Comparison of ENCODE assay signal across 1 cellular context in the genomic region with DNA sequence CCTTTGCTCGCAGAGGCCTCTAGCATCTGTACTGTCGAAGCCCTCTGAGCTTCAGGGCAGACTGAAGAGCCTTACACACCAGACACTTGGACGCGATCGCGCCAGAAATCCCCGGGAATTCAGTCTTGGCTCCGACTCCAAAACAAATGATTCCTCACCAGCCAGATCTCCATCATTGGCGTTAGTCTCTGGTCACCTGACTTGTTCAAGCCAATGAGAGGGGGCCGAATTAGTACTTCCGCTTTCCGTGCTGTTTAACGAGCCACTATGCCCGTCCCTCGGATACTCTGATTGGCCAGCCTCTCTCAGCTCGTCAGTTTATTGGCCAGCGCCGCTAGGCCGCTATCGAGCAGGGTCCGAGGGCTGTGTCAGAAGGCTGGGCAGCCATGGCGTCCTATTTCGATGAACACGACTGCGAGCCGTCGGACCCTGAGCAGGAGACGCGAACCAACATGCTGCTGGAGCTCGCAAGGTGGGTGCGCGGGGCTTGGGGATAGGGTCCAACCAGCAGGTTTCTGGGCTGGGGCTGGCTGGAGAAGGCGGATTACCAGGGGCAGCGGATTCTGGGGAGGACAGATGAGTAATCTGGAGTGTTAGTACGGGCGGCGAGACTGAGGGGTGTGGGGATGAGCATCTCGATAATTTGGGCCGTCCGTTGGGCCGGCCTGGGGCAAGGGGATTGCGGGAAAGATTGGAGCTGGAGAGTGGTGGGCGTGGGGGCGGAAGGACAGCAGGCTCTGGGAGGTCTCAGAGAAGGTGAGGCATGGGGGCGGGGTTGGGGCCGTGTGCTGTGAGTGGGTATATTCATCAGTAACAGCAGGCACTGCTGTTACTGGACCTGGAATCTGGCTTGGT.
A peak's percentile ranks its signal among the peaks of the same experiment; 100 is the strongest.
TF ChIP-seq lines count a peak whose summit lies in the region.

A gene with protein sequence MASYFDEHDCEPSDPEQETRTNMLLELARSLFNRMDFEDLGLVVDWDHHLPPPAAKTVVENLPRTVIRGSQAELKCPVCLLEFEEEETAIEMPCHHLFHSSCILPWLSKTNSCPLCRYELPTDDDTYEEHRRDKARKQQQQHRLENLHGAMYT (plus strand): TSS at position 368 of the 855 bp plus-strand sequence. CDS start 19 bp downstream, at position 387.

TF ChIP-seq in K562, 482 proteins besides CTCF, POLR2A, EP300 and RAD21 (continued from another document and continues in another):
- peak; percentile 31; the same call in 1 of the 2 replicates for TF ChIP-seq ZBTB40 (IDR thresholded peaks at IDR 0.05)
- no peak for TF ChIP-seq ZBTB40 (CRISPR knock-in tag; IDR thresholded peaks at IDR 0.05)
- TF ChIP-seq, protein P1, sequence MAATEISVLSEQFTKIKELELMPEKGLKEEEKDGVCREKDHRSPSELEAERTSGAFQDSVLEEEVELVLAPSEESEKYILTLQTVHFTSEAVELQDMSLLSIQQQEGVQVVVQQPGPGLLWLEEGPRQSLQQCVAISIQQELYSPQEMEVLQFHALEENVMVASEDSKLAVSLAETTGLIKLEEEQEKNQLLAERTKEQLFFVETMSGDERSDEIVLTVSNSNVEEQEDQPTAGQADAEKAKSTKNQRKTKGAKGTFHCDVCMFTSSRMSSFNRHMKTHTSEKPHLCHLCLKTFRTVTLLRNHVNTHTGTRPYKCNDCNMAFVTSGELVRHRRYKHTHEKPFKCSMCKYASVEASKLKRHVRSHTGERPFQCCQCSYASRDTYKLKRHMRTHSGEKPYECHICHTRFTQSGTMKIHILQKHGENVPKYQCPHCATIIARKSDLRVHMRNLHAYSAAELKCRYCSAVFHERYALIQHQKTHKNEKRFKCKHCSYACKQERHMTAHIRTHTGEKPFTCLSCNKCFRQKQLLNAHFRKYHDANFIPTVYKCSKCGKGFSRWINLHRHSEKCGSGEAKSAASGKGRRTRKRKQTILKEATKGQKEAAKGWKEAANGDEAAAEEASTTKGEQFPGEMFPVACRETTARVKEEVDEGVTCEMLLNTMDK (IDR thresholded peaks at IDR 0.05; ENCODE audit: borderline replicate concordance, insufficient read depth, low read depth, low read length, poor library complexity, severe bottlenecking) = no peak
- no peak for TF ChIP-seq NFATC3 (IDR thresholded peaks at IDR 0.05)
- TF ChIP-seq HINFP (tag; conservative IDR thresholded peaks at IDR 0.05; ENCODE audit: low read depth) = no peak
- no peak for TF ChIP-seq ZFPM2 (CRISPR knock-in tag; IDR thresholded peaks at IDR 0.05)
- TF ChIP-seq ZNF143 (CRISPR knock-in tag; IDR thresholded peaks at IDR 0.05) = no peak
- peak; percentile 77 for TF ChIP-seq L3MBTL2 (IDR thresholded peaks at IDR 0.05)
- TF ChIP-seq ZNF785 (CRISPR knock-in tag; IDR thresholded peaks at IDR 0.05) = no peak
- TF ChIP-seq MCM5 (IDR thresholded peaks at IDR 0.05; ENCODE audit: low read depth) = no peak
- TF ChIP-seq, protein P2, sequence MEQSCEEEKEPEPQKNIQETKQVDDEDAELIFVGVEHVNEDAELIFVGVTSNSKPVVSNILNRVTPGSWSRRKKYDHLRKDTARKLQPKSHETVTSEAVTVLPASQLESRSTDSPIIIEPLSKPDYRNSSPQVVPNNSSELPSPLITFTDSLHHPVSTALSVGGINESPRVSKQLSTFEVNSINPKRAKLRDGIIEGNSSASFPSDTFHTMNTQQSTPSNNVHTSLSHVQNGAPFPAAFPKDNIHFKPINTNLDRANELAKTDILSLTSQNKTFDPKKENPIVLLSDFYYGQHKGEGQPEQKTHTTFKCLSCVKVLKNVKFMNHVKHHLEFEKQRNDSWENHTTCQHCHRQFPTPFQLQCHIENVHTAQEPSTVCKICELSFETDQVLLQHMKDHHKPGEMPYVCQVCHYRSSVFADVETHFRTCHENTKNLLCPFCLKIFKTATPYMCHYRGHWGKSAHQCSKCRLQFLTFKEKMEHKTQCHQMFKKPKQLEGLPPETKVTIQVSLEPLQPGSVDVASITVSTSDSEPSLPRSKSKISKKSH (CRISPR knock-in tag; IDR thresholded peaks at IDR 0.05) = no peak
- peak; percentile 45 for TF ChIP-seq ARID1B (IDR thresholded peaks at IDR 0.05)
- 0 out of 2 replicates have a peak, but pooled peaks have one; percentile 43 for TF ChIP-seq CTBP1 (IDR thresholded peaks at IDR 0.05; ENCODE audit: borderline replicate concordance)
- no peak for TF ChIP-seq MIER1 (IDR thresholded peaks at IDR 0.05; ENCODE audit: low read depth)
- no peak for TF ChIP-seq SFPQ (IDR thresholded peaks at IDR 0.05; ENCODE audit: low read depth, low read length)
- TF ChIP-seq CCNT2 (IDR thresholded peaks at IDR 0.05; ENCODE audit: borderline replicate concordance, extremely low read depth, insufficient read length, low read depth, low read length) = no peak
- peak; percentile 14; the same call in 1 of the 2 replicates for TF ChIP-seq TCF3 (CRISPR knock-in tag; IDR thresholded peaks at IDR 0.05)
- peak; percentile 76 for TF ChIP-seq ELF2 (CRISPR knock-in tag; IDR thresholded peaks at IDR 0.05)
- TF ChIP-seq GABPA (tag; conservative IDR thresholded peaks at IDR 0.05; ENCODE audit: low read depth) = peak; percentile 81
- TF ChIP-seq FOXK2 (conservative IDR thresholded peaks at IDR 0.05 in 1 of 2, IDR thresholded peaks at IDR 0.05 in 1 of 2; ENCODE audit: low read depth in 2 of 2) = peak; percentile 36 to 67; a peak in 1 of 4 replicates
- TF ChIP-seq KDM2B (CRISPR knock-in tag; IDR thresholded peaks at IDR 0.05) = no peak
- TF ChIP-seq, protein P3, sequence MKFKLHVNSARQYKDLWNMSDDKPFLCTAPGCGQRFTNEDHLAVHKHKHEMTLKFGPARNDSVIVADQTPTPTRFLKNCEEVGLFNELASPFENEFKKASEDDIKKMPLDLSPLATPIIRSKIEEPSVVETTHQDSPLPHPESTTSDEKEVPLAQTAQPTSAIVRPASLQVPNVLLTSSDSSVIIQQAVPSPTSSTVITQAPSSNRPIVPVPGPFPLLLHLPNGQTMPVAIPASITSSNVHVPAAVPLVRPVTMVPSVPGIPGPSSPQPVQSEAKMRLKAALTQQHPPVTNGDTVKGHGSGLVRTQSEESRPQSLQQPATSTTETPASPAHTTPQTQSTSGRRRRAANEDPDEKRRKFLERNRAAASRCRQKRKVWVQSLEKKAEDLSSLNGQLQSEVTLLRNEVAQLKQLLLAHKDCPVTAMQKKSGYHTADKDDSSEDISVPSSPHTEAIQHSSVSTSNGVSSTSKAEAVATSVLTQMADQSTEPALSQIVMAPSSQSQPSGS (CRISPR knock-in tag; IDR thresholded peaks at IDR 0.05) = no peak
- no peak for TF ChIP-seq ZNF764 (CRISPR knock-in tag; IDR thresholded peaks at IDR 0.05; ENCODE audit: low read depth)
- TF ChIP-seq, protein P4, sequence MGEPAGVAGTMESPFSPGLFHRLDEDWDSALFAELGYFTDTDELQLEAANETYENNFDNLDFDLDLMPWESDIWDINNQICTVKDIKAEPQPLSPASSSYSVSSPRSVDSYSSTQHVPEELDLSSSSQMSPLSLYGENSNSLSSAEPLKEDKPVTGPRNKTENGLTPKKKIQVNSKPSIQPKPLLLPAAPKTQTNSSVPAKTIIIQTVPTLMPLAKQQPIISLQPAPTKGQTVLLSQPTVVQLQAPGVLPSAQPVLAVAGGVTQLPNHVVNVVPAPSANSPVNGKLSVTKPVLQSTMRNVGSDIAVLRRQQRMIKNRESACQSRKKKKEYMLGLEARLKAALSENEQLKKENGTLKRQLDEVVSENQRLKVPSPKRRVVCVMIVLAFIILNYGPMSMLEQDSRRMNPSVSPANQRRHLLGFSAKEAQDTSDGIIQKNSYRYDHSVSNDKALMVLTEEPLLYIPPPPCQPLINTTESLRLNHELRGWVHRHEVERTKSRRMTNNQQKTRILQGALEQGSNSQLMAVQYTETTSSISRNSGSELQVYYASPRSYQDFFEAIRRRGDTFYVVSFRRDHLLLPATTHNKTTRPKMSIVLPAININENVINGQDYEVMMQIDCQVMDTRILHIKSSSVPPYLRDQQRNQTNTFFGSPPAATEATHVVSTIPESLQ (CRISPR knock-in tag; IDR thresholded peaks at IDR 0.05) = no peak
